12 cellular contexts compared by ENCODE assay signal in the genomic region with DNA sequence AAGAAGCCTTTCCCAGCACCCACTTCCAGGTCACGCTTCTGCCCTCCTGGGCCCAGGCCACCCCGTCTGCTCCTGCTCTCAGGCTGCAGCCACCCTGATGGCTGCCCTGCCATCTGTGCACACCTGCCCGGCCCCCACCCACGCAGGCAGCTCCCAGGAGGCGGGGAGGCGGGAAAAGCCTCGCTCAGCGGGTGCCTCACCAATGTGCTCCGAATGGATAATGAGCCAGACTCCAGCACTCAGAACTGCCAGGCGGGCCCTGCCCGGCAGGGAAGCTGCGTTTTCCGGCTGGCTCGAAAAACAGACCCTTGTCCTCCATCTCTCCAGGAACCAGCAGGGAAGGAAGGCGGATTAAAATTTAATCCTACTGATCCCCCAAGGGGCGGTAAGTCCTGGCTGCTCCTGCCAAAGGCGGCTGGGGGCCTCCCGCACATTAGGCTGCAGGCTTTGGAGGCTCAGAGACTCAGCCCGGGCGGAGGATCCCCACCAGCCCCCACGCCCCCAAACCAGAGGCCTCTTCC.
DNase-seq lines count a peak whose midpoint lies in the region; ATAC-seq and TF ChIP-seq lines count a peak whose summit lies in the region.
"Had no signal": no experiment of that assay in that cellular context is flagged by ENCODE, and none has a peak within 500 bp of the region (broad histone marks: within the 10 kb centered on the region; RNA-seq: fewer than 3 reads in every experiment).

No MANE protein-coding gene starts in this region.

- intact Hi-C loops in CD4-positive, alpha-beta memory T cell (cut with micrococcal nuclease), result no loop called here

- peaks cover 29 to 63% (median 48%) of the 10 kb centered on the region in 4 donors for H3K4me1 Mint-ChIP-seq in CD4-positive, alpha-beta memory T cell
- H3K4me1 Mint-ChIP-seq in WTC11, result peaks cover 18% of the 10 kb centered on the region

- WGBS in mesenchymal stem cell, result 86% methylated on average over 18 of the region's 21 CpGs

- H2BK120ac ChIP-seq in mesenchymal stem cell (ENCODE audit: low read depth, low read length), result no peak overlapping the region

- CTCF ChIA-PET in CD4-positive, alpha-beta memory T cell (lab: Charles Lee; ENCODE audit: partially characterized antibody), result interaction anchor here (1.2 to 3.6 kb wide), 2 partner anchors 9 to 10 kb away, joined by 4 to 41 read pairs; no protein-coding TSS in a partner anchor
- CTCF ChIA-PET in WTC11 (lab: Charles Lee), result no interaction called here

- POLR2A ChIA-PET in CD4-positive, alpha-beta memory T cell (lab: Charles Lee; ENCODE audit: partially characterized antibody), result interaction anchor here (4.2 kb wide), 1 partner anchor 8 kb away, joined by 59 read pairs; no protein-coding TSS in a partner anchor
- POLR2A ChIA-PET in WTC11 (lab: Charles Lee), result no interaction called here

- peaks cover 0 to 2% (median 0%) of the 10 kb centered on the region in 8 donors for H3K9me3 Mint-ChIP-seq in CD4-positive, alpha-beta memory T cell
- H3K9me3 Mint-ChIP-seq in WTC11, result peaks cover 9% of the 10 kb centered on the region

- H3K14ac ChIP-seq in mesenchymal stem cell (ENCODE audit: low read length in 2 of 2), result no peak overlapping the region

- H3K4me3 Mint-ChIP-seq in CD4-positive, alpha-beta memory T cell, result no peak overlapping the region
- no peak overlapping the region for H3K4me3 Mint-ChIP-seq in WTC11
- H3K4me3 Mint-ChIP-seq: B cell had no signal

- H3K23ac ChIP-seq in mesenchymal stem cell (ENCODE audit: low read length in 2 of 2), result no peak overlapping the region

- no peaks in the 10 kb centered on the region for H3K27me3 ChIP-seq in CD4-positive, alpha-beta memory T cell (ENCODE audit: insufficient read depth, low read length)
- H3K27me3 ChIP-seq in mesenchymal stem cell (ENCODE audit: control insufficient read depth in 1 of 2, insufficient read depth in 1 of 2, low read length in 2 of 2), result no peaks in the 10 kb centered on the region
- H3K27me3 ChIP-seq: gastrocnemius medialis had no signal

- no peak overlapping the region for H4K91ac ChIP-seq in mesenchymal stem cell (ENCODE audit: low read length)

- peak overlapping the region in 1 of 2 experiments; percentile 13 for H3K4ac ChIP-seq in mesenchymal stem cell (ENCODE audit: low read depth in 1 of 2, low read length in 2 of 2)

- H3K27me3 Mint-ChIP-seq in CD4-positive, alpha-beta memory T cell, result no peaks in the 10 kb centered on the region
- no peaks in the 10 kb centered on the region for H3K27me3 Mint-ChIP-seq in WTC11 (ENCODE audit: low read depth)
- H3K27me3 Mint-ChIP-seq: B cell had no signal

- H3K36me3 ChIP-seq in CD4-positive, alpha-beta memory T cell (ENCODE audit: insufficient read depth, low read length), result peaks cover 4% of the 10 kb centered on the region
- H3K36me3 ChIP-seq in mesenchymal stem cell (ENCODE audit: control insufficient read depth in 1 of 2, insufficient read depth in 2 of 2, low read depth in 1 of 2, low read length in 2 of 2), result peaks cover 64 to 75% of the 10 kb centered on the region in 2 experiments

- H3K18ac ChIP-seq in mesenchymal stem cell (ENCODE audit: low read depth in 1 of 2, low read length in 2 of 2), result no peak overlapping the region

- DNase-seq in CD4-positive, alpha-beta memory T cell, result no peak
- DNase-seq in NCI-H146 treated with DMSO at 0.1 percent for 48 hours (lab: John Stamatoyannopoulos, UW; ENCODE audit: unreplicated experiment) (peak; percentile 89), WTC11 (ENCODE audit: low spot score) (no peak), mesenchymal stem cell (no peak), NOMO-1 treated with DMSO at 0.1 percent for 48 hours (lab: John Stamatoyannopoulos, UW; ENCODE audit: unreplicated experiment) (no peak)
- DNase-seq: NCI-H1105, SW 1271 had no signal

- no peak overlapping the region for H3K4me2 ChIP-seq in mesenchymal stem cell (ENCODE audit: low read length, poor library complexity, severe bottlenecking)

- ATAC-seq in WTC11 (no peak), HG02763 (IDR thresholded peaks at IDR 0.05; ENCODE audit: unreplicated experiment) (no peak), GM19455 (IDR thresholded peaks at IDR 0.05; ENCODE audit: unreplicated experiment) (no peak)
- ATAC-seq in activated CD4-positive, CD25-positive, alpha-beta regulatory T cell treated with anti-CD3 and anti-CD28 coated beads, Interleukin-2, amount 50 U/mL, for 24 hours, result no peak
- ATAC-seq: gastrocnemius medialis had no signal

- H2AFZ ChIP-seq in mesenchymal stem cell (ENCODE audit: low read depth, low read length), result no peak overlapping the region

- H2AK5ac ChIP-seq in mesenchymal stem cell (ENCODE audit: low read length, severe bottlenecking), result no peak overlapping the region

- peak overlapping the region in 1 of 2 experiments; percentile 1 for H2BK12ac ChIP-seq in mesenchymal stem cell (ENCODE audit: low read length in 2 of 2)

- H4K8ac ChIP-seq in mesenchymal stem cell (ENCODE audit: low read length), result no peak overlapping the region

- peaks cover 34% of the 10 kb centered on the region for H3K4me1 ChIP-seq in CD4-positive, alpha-beta memory T cell (ENCODE audit: insufficient read depth, low read length)
- peaks cover 52% of the 10 kb centered on the region for H3K4me1 ChIP-seq in mesenchymal stem cell (ENCODE audit: control insufficient read depth, insufficient read depth, low read depth, low read length)

- no peak for TF ChIP-seq CTCF in WTC11 (IDR thresholded peaks at IDR 0.05)

- H3K9ac ChIP-seq in mesenchymal stem cell (ENCODE audit: low read length), result no peak overlapping the region

- H3K4me3 ChIP-seq in CD4-positive, alpha-beta memory T cell (ENCODE audit: low read length in 2 of 2), result no peak overlapping the region
- no peak overlapping the region for H3K4me3 ChIP-seq in mesenchymal stem cell (ENCODE audit: insufficient read depth in 1 of 2, low read depth in 1 of 2, low read length in 2 of 2)
- H3K4me3 ChIP-seq: gastrocnemius medialis had no signal

- peak overlapping the region in 4 of 7 donors; percentile 0 to 94 (median 74) for H3K27ac Mint-ChIP-seq in CD4-positive, alpha-beta memory T cell
- H3K27ac Mint-ChIP-seq in WTC11, result peak overlapping the region; percentile 62
- H3K27ac Mint-ChIP-seq: B cell had no signal

- H3K27ac ChIP-seq in CD4-positive, alpha-beta memory T cell (ENCODE audit: low read depth, low read length), result no peak overlapping the region
- H3K27ac ChIP-seq in mesenchymal stem cell (ENCODE audit: low read length, poor library complexity, severe bottlenecking), result peak overlapping the region; percentile 82

- H2BK5ac ChIP-seq in mesenchymal stem cell (ENCODE audit: low read depth, low read length, poor library complexity, severe bottlenecking), result no peak overlapping the region

- peaks cover 43 to 46% of the 10 kb centered on the region in 2 donors for H3K36me3 Mint-ChIP-seq in CD4-positive, alpha-beta memory T cell
- H3K36me3 Mint-ChIP-seq in WTC11, result peaks cover 42% of the 10 kb centered on the region

- H3K9me3 ChIP-seq in CD4-positive, alpha-beta memory T cell (ENCODE audit: control insufficient read depth in 1 of 2, low read length in 2 of 2), result no peaks in the 10 kb centered on the region
- H3K9me3 ChIP-seq in mesenchymal stem cell (ENCODE audit: control insufficient read depth, low read length), result peaks cover 8% of the 10 kb centered on the region
- H3K9me3 ChIP-seq: gastrocnemius medialis had no signal

- H3K79me1 ChIP-seq in mesenchymal stem cell (replicated peaks; ENCODE audit: low read length, poor library complexity, severe bottlenecking), result peaks cover 39% of the 10 kb centered on the region

- peak overlapping the region; percentile 18 for H2BK15ac ChIP-seq in mesenchymal stem cell (ENCODE audit: low read depth, poor library complexity, severe bottlenecking)

TF ChIP-seq in WTC11, 78 proteins besides CTCF, POLR2A, EP300 and RAD21:
- TF ChIP-seq, protein P1, sequence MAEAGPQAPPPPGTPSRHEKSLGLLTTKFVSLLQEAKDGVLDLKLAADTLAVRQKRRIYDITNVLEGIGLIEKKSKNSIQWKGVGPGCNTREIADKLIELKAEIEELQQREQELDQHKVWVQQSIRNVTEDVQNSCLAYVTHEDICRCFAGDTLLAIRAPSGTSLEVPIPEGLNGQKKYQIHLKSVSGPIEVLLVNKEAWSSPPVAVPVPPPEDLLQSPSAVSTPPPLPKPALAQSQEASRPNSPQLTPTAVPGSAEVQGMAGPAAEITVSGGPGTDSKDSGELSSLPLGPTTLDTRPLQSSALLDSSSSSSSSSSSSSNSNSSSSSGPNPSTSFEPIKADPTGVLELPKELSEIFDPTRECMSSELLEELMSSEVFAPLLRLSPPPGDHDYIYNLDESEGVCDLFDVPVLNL (CRISPR knock-in tag; IDR thresholded peaks at IDR 0.05; ENCODE audit: borderline replicate concordance, low read depth), result no peak
- TF ChIP-seq ZNF423 (CRISPR knock-in tag; IDR thresholded peaks at IDR 0.05), result peak; percentile 46
